ENCODE assay signal across 17 cellular contexts in the genomic region with DNA sequence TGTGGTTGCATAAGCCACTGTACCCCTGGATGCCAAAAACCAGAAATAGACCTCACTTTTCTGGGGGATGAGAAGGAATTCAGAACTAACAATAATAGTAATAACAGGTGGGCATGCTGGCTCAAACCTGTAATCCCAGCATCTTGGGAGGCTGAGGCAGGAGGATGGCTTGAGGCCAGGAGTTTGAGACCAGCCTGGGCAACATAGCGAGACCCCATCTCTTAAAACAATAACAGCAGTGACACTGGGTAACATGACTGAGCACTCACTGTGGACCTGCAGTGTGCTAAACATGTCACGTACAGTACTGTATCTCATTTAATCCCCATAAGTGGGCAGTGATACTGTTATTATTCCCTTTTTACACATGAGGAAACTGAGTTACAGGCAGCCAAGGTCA. TPM values are rescaled to one million over a fixed set of nuclear protein-coding genes. Genes with fewer than 3 reads are reported as not detected.
DNase-seq lines count a peak whose midpoint lies in the region; ATAC-seq and TF ChIP-seq lines count a peak whose summit lies in the region.
"Had no signal": no experiment of that assay in that cellular context is flagged by ENCODE, and none has a peak within 500 bp of the region (broad histone marks: within the 10 kb centered on the region; RNA-seq: fewer than 3 reads in every experiment).

No MANE protein-coding gene starts in this region.

- H3K27me3 Mint-ChIP-seq in WTC11 (ENCODE audit: low read depth), result peaks cover 91% of the 10 kb centered on the region
- H3K27me3 Mint-ChIP-seq in activated naive CD4-positive, alpha-beta T cell treated with anti-CD3 and anti-CD28 coated beads, Interleukin-2, amount 10 ng/mL, durations not matched to agents 7 days and 5 days, result peaks cover 11% of the 10 kb centered on the region

- CTCF ChIA-PET in WTC11 (lab: Charles Lee), result no interaction called here
- CTCF ChIA-PET in activated naive CD4-positive, alpha-beta T cell treated with anti-CD3 and anti-CD28 coated beads, Interleukin-2, amount 10 ng/mL, durations not matched to agents 7 days and 5 days (lab: Charles Lee), result no interaction called here

- H3K36me3 Mint-ChIP-seq in WTC11, result no peaks in the 10 kb centered on the region
- no peaks in the 10 kb centered on the region for H3K36me3 Mint-ChIP-seq in activated naive CD4-positive, alpha-beta T cell treated with anti-CD3 and anti-CD28 coated beads, Interleukin-2, amount 10 ng/mL, durations not matched to agents 7 days and 5 days
- H3K36me3 Mint-ChIP-seq: CD8-positive, alpha-beta T cell had no signal

- peaks cover 3% of the 10 kb centered on the region; the same call in 1 of the 2 replicates for H3K4me1 Mint-ChIP-seq in WTC11
- no peaks in the 10 kb centered on the region for H3K4me1 Mint-ChIP-seq in activated naive CD4-positive, alpha-beta T cell treated with anti-CD3 and anti-CD28 coated beads, Interleukin-2, amount 10 ng/mL, durations not matched to agents 7 days and 5 days

- no peaks in the 10 kb centered on the region for H3K9me3 Mint-ChIP-seq in WTC11
- no peaks in the 10 kb centered on the region for H3K9me3 Mint-ChIP-seq in activated naive CD4-positive, alpha-beta T cell treated with anti-CD3 and anti-CD28 coated beads, Interleukin-2, amount 10 ng/mL, durations not matched to agents 7 days and 5 days
- H3K9me3 Mint-ChIP-seq: CD8-positive, alpha-beta T cell had no signal

- POLR2A ChIA-PET in WTC11 (lab: Charles Lee), result no interaction called here

- H3K36me3 ChIP-seq in muscle layer of colon (ENCODE audit: insufficient read depth, low read length) (no peaks in the 10 kb centered on the region), H7 (replicated peaks; ENCODE audit: control insufficient read depth, insufficient read depth, low read length) (no peaks in the 10 kb centered on the region)
- H3K36me3 ChIP-seq: BE2C, HAP-1 had no signal

- H3K9me3 ChIP-seq in muscle layer of colon (ENCODE audit: low read length), result no peaks in the 10 kb centered on the region
- H3K9me3 ChIP-seq: BE2C, HAP-1 had no signal

- H3K27ac ChIP-seq in caudate nucleus (ENCODE audit: low read depth, low read length), result peak overlapping the region; percentile 91
- H3K27ac ChIP-seq in muscle layer of colon (ENCODE audit: low read depth, low read length), result peak overlapping the region; percentile 12
- peak overlapping the region; percentile 93 for H3K27ac ChIP-seq in temporal lobe (ENCODE audit: low read depth, low read length)

- DNase-seq in WTC11 (ENCODE audit: low spot score), result no peak
- no peak for DNase-seq in caudate nucleus (lab: John Stamatoyannopoulos, UW)
- DNase-seq in H7, result no peak
- DNase-seq in activated naive CD4-positive, alpha-beta T cell treated with anti-CD3 and anti-CD28 coated beads, Interleukin-2, amount 10 ng/mL, durations not matched to agents 7 days and 5 days, result no peak
- no peak for DNase-seq in NOMO-1 treated with DMSO at 0.1 percent for 48 hours (lab: John Stamatoyannopoulos, UW; ENCODE audit: unreplicated experiment)
- no peak for DNase-seq in COR-L47 (lab: John Stamatoyannopoulos, UW)
- DNase-seq: ACHN; CD8-positive, alpha-beta T cell; DMS 273 treated with DMSO at 0.1 percent for 48 hours; DND-41; EL; IMR-90; KBM-7 had no signal

- H3K4me1 ChIP-seq in muscle layer of colon (ENCODE audit: insufficient read depth, low read length), result peaks cover 6% of the 10 kb centered on the region
- H3K4me1 ChIP-seq: BE2C, HAP-1 had no signal

- TF ChIP-seq CTCF in WTC11 (IDR thresholded peaks at IDR 0.05), result no peak

- H3K27me3 ChIP-seq in muscle layer of colon (ENCODE audit: control insufficient read depth in 1 of 2, insufficient read depth in 2 of 2, low read length in 2 of 2) (no peaks in the 10 kb centered on the region), H7 (ENCODE audit: control insufficient read depth, insufficient read depth, low read length) (peaks cover 2% of the 10 kb centered on the region; the same call in 1 of the 2 replicates)
- H3K27me3 ChIP-seq: BE2C had no signal

- no peak overlapping the region for H3K4me3 Mint-ChIP-seq in WTC11
- no peak overlapping the region for H3K4me3 Mint-ChIP-seq in activated naive CD4-positive, alpha-beta T cell treated with anti-CD3 and anti-CD28 coated beads, Interleukin-2, amount 10 ng/mL, durations not matched to agents 7 days and 5 days
- H3K4me3 Mint-ChIP-seq: CD8-positive, alpha-beta T cell had no signal

- no peak for ATAC-seq in WTC11
- ATAC-seq: CD8-positive, alpha-beta T cell had no signal

- no peak overlapping the region for H3K4me3 ChIP-seq in muscle layer of colon (ENCODE audit: low read depth in 1 of 2, low read length in 2 of 2)
- H3K4me3 ChIP-seq in H7 (ENCODE audit: insufficient read depth, low read depth, low read length), result no peak overlapping the region
- H3K4me3 ChIP-seq: HAP-1 had no signal

- no peak overlapping the region for H3K9ac ChIP-seq in muscle layer of colon (ENCODE audit: low read length)

- no peak overlapping the region for H3K27ac Mint-ChIP-seq in WTC11
- H3K27ac Mint-ChIP-seq in activated naive CD4-positive, alpha-beta T cell treated with anti-CD3 and anti-CD28 coated beads, Interleukin-2, amount 10 ng/mL, durations not matched to agents 7 days and 5 days, result no peak overlapping the region
- H3K27ac Mint-ChIP-seq: CD8-positive, alpha-beta T cell had no signal

TF ChIP-seq in WTC11, 78 proteins besides CTCF, POLR2A, EP300 and RAD21:
- TF ChIP-seq SP1 (CRISPR knock-in tag; conservative IDR thresholded peaks at IDR 0.05), result no peak
- no peak for TF ChIP-seq USF2 (CRISPR knock-in tag; IDR thresholded peaks at IDR 0.05)
- no peak for TF ChIP-seq AR (CRISPR knock-in tag; IDR thresholded peaks at IDR 0.05)
- TF ChIP-seq ARID4B (CRISPR knock-in tag; IDR thresholded peaks at IDR 0.05; ENCODE audit: borderline replicate concordance), result no peak
- no peak for TF ChIP-seq ATF1 (CRISPR knock-in tag; IDR thresholded peaks at IDR 0.05)
- TF ChIP-seq ZNF121 (CRISPR knock-in tag; IDR thresholded peaks at IDR 0.05), result peak; percentile 86; the same call in 1 of the 2 replicates

RNA-seq across cellular contexts. Expression of gene FLRT1, which starts 10.0 kb away (rescaled TPM):
- 0.14 to 0.20 TPM (median 0.16 TPM) in 3 replicates for total RNA-seq in WTC11 (2021)
- total RNA-seq in temporal lobe, result 7.6 TPM
- 0.94 and 1.7 TPM in 2 replicates for total RNA-seq in H7 (2014; rRNA removed; shearing (Covaris generic))
- total RNA-seq: CD8-positive, alpha-beta T cell had no signal

RNA-seq across cellular contexts. Expression of gene OTUB1, which starts 59.5 kb away (rescaled TPM):
- total RNA-seq in WTC11 (2021) (94.3 to 112 TPM (median 99.3 TPM) in 3 replicates), temporal lobe (34.9 TPM)
- total RNA-seq in H7 (2014; rRNA removed; shearing (Covaris generic)), result 76.6 and 77.4 TPM in 2 replicates

Comparison
In these comparisons a context has a peak if more than half of its experiments do, and no peak if none do; other contexts are left out.
1. H3K27ac ChIP-seq: peak in every context shown above with its lines; median percentile 93 in temporal lobe; 91 in caudate nucleus; 12 in muscle layer of colon.